ENCODE assay signal across 13 cellular contexts in genomic region chr6:131946992-131947955, GRCh38. TPM values are rescaled to one million over a fixed set of nuclear protein-coding genes. Genes with fewer than 3 reads are reported as not detected.
A peak's percentile ranks its signal among the peaks of the same experiment; 100 is the strongest.
DNase-seq lines count a peak whose midpoint lies in the region; ATAC-seq, FAIRE-seq and TF ChIP-seq lines count a peak whose summit lies in the region.
"Had no signal": no experiment of that assay in that cellular context is flagged by ENCODE, and none has a peak within 500 bp of the region (broad histone marks: within the 10 kb centered on the region; RNA-seq: fewer than 3 reads in every experiment).

No MANE protein-coding gene starts in this region.

- peaks cover 5% of the 10 kb centered on the region; the same call in 2 of the 3 replicates for H3K9me3 Mint-ChIP-seq in GM23338
- H3K9me3 Mint-ChIP-seq in astrocyte (ENCODE audit: unreplicated experiment): no peaks in the 10 kb centered on the region
- H3K9me3 Mint-ChIP-seq: activated CD4-positive, alpha-beta T cell treated with anti-CD3 and anti-CD28 coated beads, Interleukin-2, amount 10 ng/mL, durations not matched to agents 24 days and 14 days had no signal

- in situ Hi-C loops in GM13977 (cut with MboI; ENCODE audit: low pct_unique_long_range_greater_than_20kb, low sequenced_read_pairs, unreplicated experiment): loop anchor here (25.0 kb wide), 1 partner anchor 265 kb away; no protein-coding TSS in a partner anchor

- DNase-seq in GM23338 (ENCODE audit: low spot score): no peak
- DNase-seq in astrocyte (ENCODE audit: low read depth): peak; percentile 73
- DNase-seq in spleen: no peak
- no peak for DNase-seq in GM13977 (ENCODE audit: low spot score)
- DNase-seq in NCI-H446 (lab: John Stamatoyannopoulos, UW): no peak
- DNase-seq in activated CD4-positive, CD25-positive, alpha-beta regulatory T cell (lab: John Stamatoyannopoulos, UW): no peak
- DNase-seq: activated CD4-positive, alpha-beta T cell treated with anti-CD3 and anti-CD28 coated beads, Interleukin-2, amount 10 ng/mL, durations not matched to agents 24 days and 14 days; NCI-H226; Right ventricle myocardium superior had no signal

- peaks cover 24% of the 10 kb centered on the region for H3K79me2 ChIP-seq in GM23338 (replicated peaks; ENCODE audit: insufficient read depth)
- peaks cover 23% of the 10 kb centered on the region for H3K79me2 ChIP-seq in astrocyte (ENCODE audit: insufficient read depth, low read length)

- H3K27ac Mint-ChIP-seq in GM23338 (peak overlapping the region; percentile 36), astrocyte (ENCODE audit: unreplicated experiment) (peak overlapping the region; percentile 79)
- H3K27ac Mint-ChIP-seq: activated CD4-positive, alpha-beta T cell treated with anti-CD3 and anti-CD28 coated beads, Interleukin-2, amount 10 ng/mL, durations not matched to agents 24 days and 14 days; activated naive CD8-positive, alpha-beta T cell had no signal

- 58 to 76% (median 72%) methylated on average over 6 of the region's 6 CpGs for WGBS in spleen, 5 donors

- no peak overlapping the region for H2AFZ ChIP-seq in GM23338
- no peak overlapping the region for H2AFZ ChIP-seq in astrocyte (ENCODE audit: low read depth, low read length)

- H3K4me3 ChIP-seq in GM23338 (no peak overlapping the region), astrocyte (ENCODE audit: insufficient read depth, low read depth, low read length) (peak overlapping the region; percentile 91), spleen (peak overlapping the region in 6 of 8 donors; percentile 57 to 82 (median 62))

- H3K4me1 ChIP-seq in GM23338 (ENCODE audit: insufficient read depth) (peaks cover 26% of the 10 kb centered on the region), astrocyte (ENCODE audit: insufficient read depth, low read length) (peaks cover 8% of the 10 kb centered on the region), spleen (peaks cover 3 to 26% (median 14%) of the 10 kb centered on the region in 6 donors)

- H3K4me3 Mint-ChIP-seq in GM23338 (peak overlapping the region; percentile 44; the same call in 2 of the 3 replicates), astrocyte (ENCODE audit: unreplicated experiment) (peak overlapping the region; percentile 81)
- H3K4me3 Mint-ChIP-seq: activated CD4-positive, alpha-beta T cell treated with anti-CD3 and anti-CD28 coated beads, Interleukin-2, amount 10 ng/mL, durations not matched to agents 24 days and 14 days; activated naive CD8-positive, alpha-beta T cell had no signal

- FAIRE-seq in astrocyte (lab: Jason Lieb, UNC) (peak; percentile 91), islet of Langerhans (lab: Jason Lieb, UNC) (peak; percentile 21)

- peaks cover 15% of the 10 kb centered on the region for H4K20me1 ChIP-seq in GM23338 (replicated peaks; ENCODE audit: insufficient read depth)
- peaks cover 40% of the 10 kb centered on the region for H4K20me1 ChIP-seq in astrocyte (ENCODE audit: insufficient read depth, low read length)

- no peak for ATAC-seq in GM23338
- no peak for ATAC-seq in GM19463 (IDR thresholded peaks at IDR 0.05; ENCODE audit: unreplicated experiment)
- ATAC-seq: left lobe of liver had no signal

- peak overlapping the region; percentile 98 for H3K9ac ChIP-seq in astrocyte (ENCODE audit: low read length)

- TF ChIP-seq POLR2A in spleen (IDR thresholded peaks at IDR 0.05): peak in 1 of 3 donors; percentile 5

- no peaks in the 10 kb centered on the region for H3K27me3 ChIP-seq in GM23338 (ENCODE audit: insufficient read depth)
- H3K27me3 ChIP-seq in astrocyte (ENCODE audit: insufficient read depth, low read length): no peaks in the 10 kb centered on the region
- H3K27me3 ChIP-seq in spleen (replicated peaks in 1 of 7): peaks cover 0 to 42% (median 12%) of the 10 kb centered on the region in 7 donors

- no peak overlapping the region for H3K27ac ChIP-seq in GM23338 (ENCODE audit: low read depth)
- peak overlapping the region; percentile 36 for H3K27ac ChIP-seq in astrocyte (ENCODE audit: low read depth, low read length)
- H3K27ac ChIP-seq in spleen: peak overlapping the region in 2 of 8 donors; percentile 18 to 92

- intact Hi-C loops in spleen (cut with DNase I; ENCODE audit: low total_unique reads): no loop called here

- H3K4me2 ChIP-seq in GM23338: no peak overlapping the region
- H3K4me2 ChIP-seq in astrocyte (ENCODE audit: low read length): peak overlapping the region; percentile 86

- H3K36me3 ChIP-seq in GM23338 (ENCODE audit: insufficient read depth) (peaks cover 19% of the 10 kb centered on the region), astrocyte (ENCODE audit: insufficient read depth, low read length) (peaks cover 9% of the 10 kb centered on the region), spleen (peaks cover 0 to 12% (median 0%) of the 10 kb centered on the region in 6 donors)

- peaks cover 12% of the 10 kb centered on the region for H3F3A ChIP-seq in GM23338 (replicated peaks; ENCODE audit: low read depth)

- no peaks in the 10 kb centered on the region for H3K9me2 ChIP-seq in GM23338 (ENCODE audit: insufficient read depth)

- TF ChIP-seq CTCF in GM23338 (conservative IDR thresholded peaks at IDR 0.05; ENCODE audit: low read depth in 2 of 2): no peak
- TF ChIP-seq CTCF in astrocyte (IDR thresholded peaks at IDR 0.05; ENCODE audit: insufficient read depth, low read depth, low read length): no peak
- no peak for TF ChIP-seq CTCF in spleen (IDR thresholded peaks at IDR 0.05 in 8 of 11, conservative IDR thresholded peaks at IDR 0.05 in 3 of 11)
- TF ChIP-seq CTCF in GM13977 (IDR thresholded peaks at IDR 0.05; ENCODE audit: extremely low read depth, insufficient read depth, missing control alignments): no peak

- H3K4me1 Mint-ChIP-seq in GM23338 (peaks cover 46% of the 10 kb centered on the region), astrocyte (ENCODE audit: low read depth, unreplicated experiment) (peaks cover 20% of the 10 kb centered on the region)

- H3K36me3 Mint-ChIP-seq in GM23338 (ENCODE audit: low read depth): peaks cover 41% of the 10 kb centered on the region
- H3K36me3 Mint-ChIP-seq in astrocyte (ENCODE audit: low read depth, unreplicated experiment): peaks cover 14% of the 10 kb centered on the region
- H3K36me3 Mint-ChIP-seq: activated naive CD8-positive, alpha-beta T cell had no signal

- no peaks in the 10 kb centered on the region for H3K9me3 ChIP-seq in astrocyte (ENCODE audit: insufficient read depth, low read depth, low read length)
- no peaks in the 10 kb centered on the region for H3K9me3 ChIP-seq in spleen

- H3K27me3 Mint-ChIP-seq in GM23338 (ENCODE audit: insufficient read depth, low read depth, poor library complexity): peaks cover 25% of the 10 kb centered on the region
- H3K27me3 Mint-ChIP-seq in astrocyte (ENCODE audit: low read depth, unreplicated experiment): no peaks in the 10 kb centered on the region

TF ChIP-seq in GM23338, 12 proteins besides CTCF, POLR2A, EP300 and RAD21:
- TF ChIP-seq EZH2phosphoT487 (IDR thresholded peaks at IDR 0.05; ENCODE audit: unreplicated experiment) (no peak), POLR2AphosphoS5 (IDR thresholded peaks at IDR 0.05; ENCODE audit: low read depth) (peak; percentile 38)

RNA-seq across cellular contexts. Expression of gene CCN2, which starts 3.9 kb away (rescaled TPM):
- 159 and 177 TPM in 2 replicates for total RNA-seq in GM23338 (2014; rRNA removed; shearing (Covaris generic))
- polyA plus RNA-seq in GM23338 (2016; fragmentation: Nextera tagmentation; extraction: Ambion mirVana) (113 and 128 TPM in 2 replicates), spleen (100 to 1,000 TPM in 1 of 3 donors, 10 to 100 TPM in 2; 20.6 to 115 (median 74.2) TPM)
- total RNA-seq in astrocyte (1,138 and 1,253 TPM in 2 replicates), spleen (100 to 1,000 TPM; 253 to 556 (median 319) TPM)
- total RNA-seq: activated CD4-positive, alpha-beta T cell treated with anti-CD3 and anti-CD28 coated beads, Interleukin-2, amount 10 ng/mL, durations not matched to agents 24 days and 14 days had no signal
